37 cellular contexts compared by ENCODE assay signal in genomic region chr6:43919774-43920173, GRCh38.
"Had no signal": no experiment of that assay in that cellular context is flagged by ENCODE, and none has a peak within 500 bp of the region (broad histone marks: within the 10 kb centered on the region; RNA-seq: fewer than 3 reads in every experiment).

No MANE protein-coding gene starts in this region.

- H3K27me3 Mint-ChIP-seq: activated CD4-positive, alpha-beta T cell treated with anti-CD3 and anti-CD28 coated beads for 36 hours; activated naive CD8-positive, alpha-beta T cell; activated T-cell treated with anti-CD3 and anti-CD28 coated beads, Interleukin-2, amount 50 U/mL, for 24 hours had no signal

- H3K4me3 ChIP-seq: ascending aorta, cardiac muscle cell had no signal

- H3K36me3 ChIP-seq: ascending aorta, cardiac muscle cell had no signal

- H3K36me3 Mint-ChIP-seq: activated CD8-positive, alpha-beta memory T cell treated with anti-CD3 and anti-CD28 coated beads, Interleukin-2, amount 10 ng/mL, durations not matched to agents 7 days and 5 days; activated naive CD4-positive, alpha-beta T cell treated with anti-CD3 and anti-CD28 coated beads, Interleukin-2, amount 10 ng/mL, durations not matched to agents 7 days and 5 days; activated naive CD4-positive, alpha-beta T cell treated with anti-CD3 and anti-CD28 coated beads, Interleukin-2, amount 50 U/mL, for 24 hours; activated naive CD8-positive, alpha-beta T cell; activated naive CD8-positive, alpha-beta T cell treated with anti-CD3 and anti-CD28 coated beads, Interleukin-2, amount 10 ng/mL, durations not matched to agents 7 days and 5 days; brain had no signal

- ATAC-seq: activated CD4-positive, alpha-beta T cell treated with anti-CD3 and anti-CD28 coated beads for 36 hours; activated CD4-positive, CD25-positive, alpha-beta regulatory T cell treated with anti-CD3 and anti-CD28 coated beads, Interleukin-2, amount 50 U/mL, for 24 hours; activated CD8-positive, alpha-beta memory T cell treated with anti-CD3 and anti-CD28 coated beads, Interleukin-2, amount 10 ng/mL, durations not matched to agents 7 days and 5 days; activated CD8-positive, alpha-beta T cell treated with anti-CD3 and anti-CD28 coated beads, Interleukin-2, amount 10 ng/mL, durations not matched to agents 7 days and 5 days; activated naive CD8-positive, alpha-beta T cell treated with anti-CD3 and anti-CD28 coated beads, Interleukin-2, amount 50 U/mL, for 24 hours had no signal

- H3K9me3 Mint-ChIP-seq: activated CD4-positive, alpha-beta memory T cell treated with anti-CD3 and anti-CD28 coated beads, Interleukin-2, amount 10 ng/mL, durations not matched to agents 7 days and 5 days; activated CD4-positive, alpha-beta T cell treated with anti-CD3 and anti-CD28 coated beads, Interleukin-2, amount 10 ng/mL, durations not matched to agents 7 days and 5 days; activated naive CD4-positive, alpha-beta T cell treated with anti-CD3 and anti-CD28 coated beads, Interleukin-2, amount 10 ng/mL, durations not matched to agents 7 days and 5 days; activated naive CD4-positive, alpha-beta T cell treated with anti-CD3 and anti-CD28 coated beads, Interleukin-2, amount 50 U/mL, for 24 hours; activated naive CD8-positive, alpha-beta T cell treated with anti-CD3 and anti-CD28 coated beads, Interleukin-2, amount 10 ng/mL, durations not matched to agents 7 days and 5 days; activated naive CD8-positive, alpha-beta T cell treated with anti-CD3 and anti-CD28 coated beads, Interleukin-2, amount 50 U/mL, for 24 hours; activated T-cell treated with anti-CD3 and anti-CD28 coated beads, Interleukin-2, amount 50 U/mL, for 24 hours; activated T-helper 2 cell treated with anti-CD3 and anti-CD28 coated beads, Interferon-gamma antibody, Interleukin-2, Interleukin-4, amounts not matched to agents 10 μg/mL and 5 μg/mL and 100 μg/mL, durations not matched to agents 14 hours and 24 hours and 36 hours; brain; central memory CD8-positive, alpha-beta T cell; T-helper 2 cell treated with Interferon-gamma antibody and Interleukin-4, amounts not matched to agents 5 μg/mL and 100 μg/mL, for 36 hours had no signal

- H3K27me3 ChIP-seq: ascending aorta, cardiac muscle cell had no signal

- H3K4me3 Mint-ChIP-seq: activated CD4-positive, alpha-beta memory T cell treated with anti-CD3 and anti-CD28 coated beads, Interleukin-2, amount 10 ng/mL, durations not matched to agents 7 days and 5 days; activated CD4-positive, alpha-beta T cell treated with anti-CD3 and anti-CD28 coated beads for 36 hours; activated CD4-positive, alpha-beta T cell treated with anti-CD3 and anti-CD28 coated beads, Interleukin-2, amount 10 ng/mL, durations not matched to agents 7 days and 5 days; activated CD8-positive, alpha-beta memory T cell treated with anti-CD3 and anti-CD28 coated beads, Interleukin-2, amount 10 ng/mL, durations not matched to agents 7 days and 5 days; activated CD8-positive, alpha-beta T cell treated with anti-CD3 and anti-CD28 coated beads, Interleukin-2, amount 10 ng/mL, durations not matched to agents 7 days and 5 days; activated naive CD4-positive, alpha-beta T cell treated with anti-CD3 and anti-CD28 coated beads, Interleukin-2, amount 10 ng/mL, durations not matched to agents 7 days and 5 days; activated naive CD4-positive, alpha-beta T cell treated with anti-CD3 and anti-CD28 coated beads, Interleukin-2, amount 50 U/mL, for 24 hours; activated naive CD8-positive, alpha-beta T cell; activated naive CD8-positive, alpha-beta T cell treated with anti-CD3 and anti-CD28 coated beads, Interleukin-2, amount 10 ng/mL, durations not matched to agents 7 days and 5 days; activated naive CD8-positive, alpha-beta T cell treated with anti-CD3 and anti-CD28 coated beads, Interleukin-2, amount 50 U/mL, for 24 hours; activated T-cell treated with anti-CD3 and anti-CD28 coated beads, Interleukin-2, amount 50 U/mL, for 24 hours; brain; central memory CD8-positive, alpha-beta T cell; T-helper 2 cell treated with Interferon-gamma antibody and Interleukin-4, amounts not matched to agents 5 μg/mL and 100 μg/mL, for 36 hours had no signal

- H3K27ac Mint-ChIP-seq: activated CD4-positive, alpha-beta memory T cell treated with anti-CD3 and anti-CD28 coated beads, Interleukin-2, amount 10 ng/mL, durations not matched to agents 7 days and 5 days; activated CD4-positive, alpha-beta T cell treated with anti-CD3 and anti-CD28 coated beads for 36 hours; activated CD4-positive, alpha-beta T cell treated with anti-CD3 and anti-CD28 coated beads, Interleukin-2, amount 10 ng/mL, durations not matched to agents 7 days and 5 days; activated CD8-positive, alpha-beta memory T cell treated with anti-CD3 and anti-CD28 coated beads, Interleukin-2, amount 10 ng/mL, durations not matched to agents 7 days and 5 days; activated CD8-positive, alpha-beta T cell treated with anti-CD3 and anti-CD28 coated beads, Interleukin-2, amount 10 ng/mL, durations not matched to agents 7 days and 5 days; activated naive CD4-positive, alpha-beta T cell treated with anti-CD3 and anti-CD28 coated beads, Interleukin-2, amount 10 ng/mL, durations not matched to agents 7 days and 5 days; activated naive CD4-positive, alpha-beta T cell treated with anti-CD3 and anti-CD28 coated beads, Interleukin-2, amount 50 U/mL, for 24 hours; activated naive CD8-positive, alpha-beta T cell; activated naive CD8-positive, alpha-beta T cell treated with anti-CD3 and anti-CD28 coated beads, Interleukin-2, amount 10 ng/mL, durations not matched to agents 7 days and 5 days; activated naive CD8-positive, alpha-beta T cell treated with anti-CD3 and anti-CD28 coated beads, Interleukin-2, amount 50 U/mL, for 24 hours; activated T-cell treated with anti-CD3 and anti-CD28 coated beads, Interleukin-2, amount 50 U/mL, for 24 hours; activated T-helper 2 cell treated with anti-CD3 and anti-CD28 coated beads, Interferon-gamma antibody, Interleukin-2, Interleukin-4, amounts not matched to agents 10 μg/mL and 5 μg/mL and 100 μg/mL, durations not matched to agents 14 hours and 24 hours and 36 hours; T-helper 2 cell treated with Interferon-gamma antibody and Interleukin-4, amounts not matched to agents 5 μg/mL and 100 μg/mL, for 36 hours had no signal

- H3K4me1 ChIP-seq: ascending aorta had no signal

- H3K27ac ChIP-seq: ascending aorta, cardiac muscle cell, VCaP had no signal

- DNase-seq: activated CD4-positive, alpha-beta memory T cell treated with anti-CD3 and anti-CD28 coated beads, Interleukin-2, amount 10 ng/mL, durations not matched to agents 7 days and 5 days; activated CD4-positive, alpha-beta T cell treated with anti-CD3 and anti-CD28 coated beads for 1 hour; activated CD4-positive, alpha-beta T cell treated with anti-CD3 and anti-CD28 coated beads for 36 hours; activated CD4-positive, alpha-beta T cell treated with anti-CD3 and anti-CD28 coated beads for 48 hours; activated CD4-positive, alpha-beta T cell treated with anti-CD3 and anti-CD28 coated beads, Interleukin-2, amount 10 ng/mL, durations not matched to agents 7 days and 5 days; activated CD4-positive, alpha-beta T cell treated with anti-CD3 and anti-CD28 coated beads, Interleukin-2, amount 50 U/mL, for 48 hours; activated CD4-positive, CD25-positive, alpha-beta regulatory T cell; activated CD8-positive, alpha-beta memory T cell treated with anti-CD3 and anti-CD28 coated beads for 24 hours; activated CD8-positive, alpha-beta memory T cell treated with anti-CD3 and anti-CD28 coated beads, Interleukin-2, amount 10 ng/mL, durations not matched to agents 7 days and 5 days; activated CD8-positive, alpha-beta memory T cell treated with anti-CD3 and anti-CD28 coated beads, Interleukin-2, amount 50 U/mL, for 48 hours; activated CD8-positive, alpha-beta T cell treated with anti-CD3 and anti-CD28 coated beads, Interleukin-2, amount 10 ng/mL, durations not matched to agents 7 days and 5 days; activated effector memory CD4-positive, alpha-beta T cell treated with Interleukin-2 at 50 U/mL for 16 hours; activated gamma-delta T cell; activated naive CD4-positive, alpha-beta T cell treated with anti-CD3 and anti-CD28 coated beads, Interleukin-2, amount 10 ng/mL, durations not matched to agents 7 days and 5 days; activated naive CD4-positive, alpha-beta T cell treated with Interleukin-2 at 50 U/mL for 16 hours; activated naive CD8-positive, alpha-beta T cell treated with anti-CD3 and anti-CD28 coated beads, Interleukin-2, amount 10 ng/mL, durations not matched to agents 7 days and 5 days; activated naive CD8-positive, alpha-beta T cell treated with anti-CD3 and anti-CD28 coated beads, Interleukin-2, amount 50 U/mL, for 24 hours; activated T-cell treated with anti-CD3 and anti-CD28 coated beads, Interleukin-2, amount 50 U/mL, for 24 hours; activated T-cell treated with anti-CD3 and anti-CD28 coated beads, Interleukin-2, amount 50 U/mL, for 48 hours; amygdala; anterior cingulate cortex; caudate nucleus; cerebellar nuclear complex; T-helper 2 cell; T-helper 9 cell had no signal

- FAIRE-seq: bronchial epithelial cell, TTC549 had no signal

- H3K9me3 ChIP-seq: ascending aorta had no signal
